In the genomic region with DNA sequence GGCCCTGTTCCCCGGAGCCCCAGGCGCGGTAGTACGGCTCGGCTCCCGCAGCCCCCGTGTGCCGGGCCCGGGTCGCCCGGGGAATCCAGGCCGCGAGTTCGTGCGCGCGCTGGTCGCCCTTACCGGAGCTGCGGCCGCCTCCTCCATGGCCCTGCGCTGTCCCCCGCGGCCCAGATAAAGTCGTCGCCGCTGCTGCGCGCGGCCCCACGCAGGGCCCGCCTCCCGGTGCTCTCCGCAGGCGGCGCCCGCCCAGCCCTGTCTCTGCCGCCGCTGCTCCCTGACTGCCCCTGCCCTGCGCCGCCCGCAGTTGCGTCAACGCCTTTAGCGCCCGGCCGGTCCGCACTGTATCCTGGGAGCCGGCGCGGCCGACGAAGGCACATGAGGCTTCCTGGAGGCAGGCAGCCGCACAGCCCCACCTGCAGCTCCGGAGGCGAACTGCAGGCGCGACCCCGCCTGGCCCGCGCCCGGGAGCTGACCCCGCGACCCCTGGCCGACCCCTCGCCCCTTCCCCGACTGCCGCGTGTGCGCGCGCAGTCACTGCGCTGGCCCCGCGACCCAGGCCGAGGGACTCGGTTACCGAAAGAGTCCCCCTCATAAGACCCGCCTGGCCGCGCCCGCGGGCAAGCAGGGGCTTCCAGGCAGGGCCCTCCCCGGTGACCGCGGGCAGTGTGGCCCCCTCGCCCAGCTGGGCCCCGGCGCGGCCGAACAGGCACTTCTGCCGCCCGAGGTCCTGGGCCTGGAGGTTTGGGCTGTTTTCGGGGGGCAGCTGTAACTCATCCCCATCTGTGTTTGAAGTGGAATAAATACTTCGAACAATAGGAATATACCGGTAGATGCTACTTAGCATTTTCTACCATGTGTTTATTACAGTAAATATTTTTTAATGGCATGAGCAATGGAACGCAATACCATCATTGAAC, we compare ENCODE assay signal across 8 cellular contexts.
A peak's percentile ranks its signal among the peaks of the same experiment; 100 is the strongest.
DNase-seq lines count a peak whose midpoint lies in the region; ATAC-seq and TF ChIP-seq lines count a peak whose summit lies in the region.

No MANE protein-coding gene starts in this region.

- H3K27me3 Mint-ChIP-seq in immature natural killer cell (ENCODE audit: low read depth in 3 of 3): peaks cover 7 to 24% (median 17%) of the 10 kb centered on the region in 3 donors

- H3K9me3 ChIP-seq in WERI-Rb-1 (ENCODE audit: severe bottlenecking): no peaks in the 10 kb centered on the region
- no peaks in the 10 kb centered on the region for H3K9me3 ChIP-seq in mammary epithelial cell (replicated peaks; ENCODE audit: insufficient read depth, low read length)

- in situ Hi-C loops in mammary epithelial cell (cut with MboI; ENCODE audit: low sequenced_read_pairs in 2 of 2): no loop called here

- peak overlapping the region; percentile 88 to 90 (median 89) for H3K4me3 Mint-ChIP-seq in immature natural killer cell

- ATAC-seq in GM18873 (IDR thresholded peaks at IDR 0.05; ENCODE audit: low FRiP score, unreplicated experiment) (peak; percentile 93), HG03135 (IDR thresholded peaks at IDR 0.05; ENCODE audit: unreplicated experiment) (peak; percentile 90)

- WGBS in mammary epithelial cell (ENCODE audit: low coverage, missing lambda C conversion rate): 5% methylated on average over 23 of the region's 97 CpGs

- H3K4me1 ChIP-seq in mammary epithelial cell (ENCODE audit: insufficient read depth, low read length): peaks cover 19% of the 10 kb centered on the region

- H3K27me3 ChIP-seq in WERI-Rb-1 (ENCODE audit: insufficient read depth, low read depth, severe bottlenecking) (no peaks in the 10 kb centered on the region), mammary epithelial cell (ENCODE audit: insufficient read depth, low read length) (no peaks in the 10 kb centered on the region)

- H3K4me3 ChIP-seq in WERI-Rb-1 (ENCODE audit: low read depth, low read length): peak overlapping the region; percentile 87
- H3K4me3 ChIP-seq in mammary epithelial cell (replicated peaks in 1 of 3; ENCODE audit: insufficient read depth in 1 of 3, low read depth in 2 of 3, low read length in 3 of 3): peak overlapping the region; percentile 63 to 78 (median 69)

- intact Hi-C loops in mammary epithelial cell (cut with micrococcal nuclease): loop anchor here (1.0 to 10.0 kb wide), 7 partner anchors 66 to 314 kb away; a partner anchor contains a TSS

- peaks cover 4 to 10% (median 8%) of the 10 kb centered on the region in 3 donors for H3K36me3 Mint-ChIP-seq in immature natural killer cell

- peak overlapping the region; percentile 29 to 91 (median 88) for H3K27ac Mint-ChIP-seq in immature natural killer cell

- peak; percentile 93 for DNase-seq in AG08395 (ENCODE audit: low spot score)
- DNase-seq in NCI-H2196 (lab: John Stamatoyannopoulos, UW; ENCODE audit: unreplicated experiment): peak; percentile 93
- peak; percentile 94 for DNase-seq in WERI-Rb-1
- DNase-seq in mammary epithelial cell: peak; percentile 92
- DNase-seq in immature natural killer cell: peak; percentile 94 to 95 (median 94)
- peak; percentile 66 for DNase-seq in smooth muscle cell of the brain vasculature (ENCODE audit: low read depth, low spot score)

- peaks cover 20% of the 10 kb centered on the region for H3K36me3 ChIP-seq in WERI-Rb-1
- H3K36me3 ChIP-seq in mammary epithelial cell (ENCODE audit: insufficient read depth, low read length): peaks cover 11% of the 10 kb centered on the region

- H3K4me1 Mint-ChIP-seq in immature natural killer cell: peaks cover 43 to 46% of the 10 kb centered on the region in 2 donors

- BruUV-seq in mammary epithelial cell (replicated peaks; lab: Mats Ljungman, UMichigan): TSS peak; percentile 28

- H4K20me1 ChIP-seq in mammary epithelial cell (ENCODE audit: insufficient read depth, low read length): no peaks in the 10 kb centered on the region

- H3K79me2 ChIP-seq in mammary epithelial cell (ENCODE audit: insufficient read depth, low read length): peaks cover 49% of the 10 kb centered on the region

- dilution Hi-C loops in mammary epithelial cell (cut with HindIII; ENCODE audit: low sequenced_read_pairs): no loop called here

- H3K27ac ChIP-seq in WERI-Rb-1: peak overlapping the region; percentile 87
- H3K27ac ChIP-seq in mammary epithelial cell (ENCODE audit: insufficient read depth, low read depth, low read length): peak overlapping the region; percentile 45

- TF ChIP-seq CTCF in WERI-Rb-1 (IDR thresholded peaks at IDR 0.05; ENCODE audit: low read depth, low read length) (peak; percentile 89), mammary epithelial cell (conservative IDR thresholded peaks at IDR 0.05 in 1 of 2, IDR thresholded peaks at IDR 0.05 in 1 of 2; ENCODE audit: extremely low read depth in 1 of 2, insufficient read depth in 1 of 2, low read depth in 1 of 2, low read length in 2 of 2) (peak; percentile 58 to 83)

- H2AFZ ChIP-seq in mammary epithelial cell (ENCODE audit: low read depth, low read length): peak overlapping the region; percentile 99

- H3K9ac ChIP-seq in mammary epithelial cell (ENCODE audit: insufficient read depth, low read length): peak overlapping the region; percentile 84

- peak overlapping the region; percentile 99 for H3K4me2 ChIP-seq in mammary epithelial cell (ENCODE audit: insufficient read depth, low read depth, low read length)

- no peaks in the 10 kb centered on the region for H3K9me3 Mint-ChIP-seq in immature natural killer cell

- CTCF ChIA-PET in mammary epithelial cell (lab: Charles Lee; ENCODE audit: low non-redundant PET): interaction anchor here (0.6 kb wide), 1 partner anchor 315 kb away, joined by 4 read pairs; no protein-coding TSS in a partner anchor

Comparison
In these comparisons a context has a peak if more than half of its experiments do, and no peak if none do; other contexts are left out.
1. Peak in every context shown above with its lines: DNase-seq, ATAC-seq, H3K4me3 ChIP-seq and H3K27ac ChIP-seq.